In genomic region chr14:44135972-44136371, GRCh38 we compare ENCODE assay signal across 28 cellular contexts.
DNase-seq lines count a peak whose midpoint lies in the region; ATAC-seq and TF ChIP-seq lines count a peak whose summit lies in the region.
"Had no signal": no experiment of that assay in that cellular context is flagged by ENCODE, and none has a peak within 500 bp of the region (broad histone marks: within the 10 kb centered on the region; RNA-seq: fewer than 3 reads in every experiment).

No MANE protein-coding gene starts in this region.

- H3K79me2 ChIP-seq in DOHH2 (ENCODE audit: control insufficient read depth, low read length) (no peaks in the 10 kb centered on the region), OCI-LY1 (ENCODE audit: insufficient read depth, low read length) (no peaks in the 10 kb centered on the region)

- no peaks in the 10 kb centered on the region for H3K9me2 ChIP-seq in DOHH2 (replicated peaks; ENCODE audit: control insufficient read depth, low read length)
- no peaks in the 10 kb centered on the region for H3K9me2 ChIP-seq in OCI-LY1 (ENCODE audit: low read depth, low read length)

- H3K4me3 ChIP-seq in DOHH2 (ENCODE audit: low read length) = 0 out of 2 replicates have a peak overlapping the region, but pooled peaks have one; percentile 12
- peak overlapping the region; percentile 54 for H3K4me3 ChIP-seq in OCI-LY1 (ENCODE audit: low read depth, low read length, poor library complexity, severe bottlenecking)
- H3K4me3 ChIP-seq: K562, left lung, ovary, SK-N-MC, thyroid gland had no signal

- DNase-seq in C1 segment of cervical spinal cord (lab: John Stamatoyannopoulos, UW) (no peak), RKO (ENCODE audit: low spot score) (no peak), NCI-H1694 treated with DMSO at 0.1 percent for 48 hours (lab: John Stamatoyannopoulos, UW) (no peak)
- DNase-seq: activated CD4-positive, alpha-beta T cell treated with anti-CD3 and anti-CD28 coated beads, Interleukin-2, amount 50 U/mL, for 48 hours; activated CD8-positive, alpha-beta memory T cell treated with anti-CD3 and anti-CD28 coated beads, Interleukin-2, amount 50 U/mL, for 48 hours; CD4-positive, alpha-beta T cell; foreskin keratinocyte; GF-D8; left lung; naive thymus-derived CD8-positive, alpha-beta T cell; NCI-H1048; NCI-H187 treated with DMSO at 0.1 percent for 48 hours; NCI-H226; NCI-H774; ovary; stimulated activated CD4-positive, alpha-beta T cell treated with anti-CD3 and anti-CD28 coated beads, Interleukin-4, amount 100 ng/mL, for 24 hours; stimulated activated naive CD8-positive, alpha-beta T cell treated with anti-CD3 and anti-CD28 coated beads, Interleukin-15, Interleukin-2, amounts not matched to agents 100 U/mL and 50 U/mL, for 24 hours; T1000; thyroid gland had no signal

- H4K20me1 ChIP-seq in DOHH2 (ENCODE audit: control insufficient read depth, insufficient read depth, low read depth, low read length) = no peaks in the 10 kb centered on the region
- H4K20me1 ChIP-seq in OCI-LY1 (ENCODE audit: insufficient read depth, low read length) = no peaks in the 10 kb centered on the region

- H3F3A ChIP-seq in DOHH2 (ENCODE audit: control insufficient read depth, insufficient read depth) (no peaks in the 10 kb centered on the region), OCI-LY1 (ENCODE audit: insufficient read depth, low read length) (no peaks in the 10 kb centered on the region)

- peak overlapping the region; percentile 100 for H2AFZ ChIP-seq in OCI-LY1 (ENCODE audit: low read length)

- peak; percentile 74 for ATAC-seq in GM19455 (IDR thresholded peaks at IDR 0.05; ENCODE audit: unreplicated experiment)
- ATAC-seq in HG03432 (IDR thresholded peaks at IDR 0.05; ENCODE audit: unreplicated experiment) = peak; percentile 83
- no peak for ATAC-seq in GM19351 (IDR thresholded peaks at IDR 0.05; ENCODE audit: unreplicated experiment)
- ATAC-seq: foreskin keratinocyte; K562; left lung; naive thymus-derived CD8-positive, alpha-beta T cell; stimulated activated naive CD8-positive, alpha-beta T cell treated with anti-CD3 and anti-CD28 coated beads, Interleukin-15, Interleukin-2, amounts not matched to agents 100 U/mL and 50 U/mL, for 24 hours; WTC11 had no signal

- H3K36me3 ChIP-seq in DOHH2 (ENCODE audit: control insufficient read depth, low read length) (no peaks in the 10 kb centered on the region), OCI-LY1 (ENCODE audit: insufficient read depth, low read length) (no peaks in the 10 kb centered on the region)
- H3K36me3 ChIP-seq: left lung, ovary, thyroid gland had no signal

- no peaks in the 10 kb centered on the region for H3K9me3 ChIP-seq in DOHH2 (ENCODE audit: control insufficient read depth, insufficient read depth, low read length)
- H3K9me3 ChIP-seq in OCI-LY1 (ENCODE audit: low read length) = no peaks in the 10 kb centered on the region
- H3K9me3 ChIP-seq: left lung, ovary, thyroid gland had no signal

- H3K27ac ChIP-seq in DOHH2 (ENCODE audit: low read depth, low read length) = no peak overlapping the region
- H3K27ac ChIP-seq in OCI-LY1 (ENCODE audit: low read depth, low read length, poor library complexity, severe bottlenecking) = no peak overlapping the region
- H3K27ac ChIP-seq: epithelial cell of prostate, foreskin keratinocyte, left lung, ovary, SK-N-MC, thyroid gland had no signal

- no peak for TF ChIP-seq CTCF in DOHH2 (IDR thresholded peaks at IDR 0.05; ENCODE audit: low read depth, low read length, poor library complexity, severe bottlenecking)
- no peak for TF ChIP-seq CTCF in OCI-LY1 (IDR thresholded peaks at IDR 0.05; ENCODE audit: low read length)

- peaks cover 6% of the 10 kb centered on the region; the same call in 1 of the 2 replicates for H3K4me1 ChIP-seq in DOHH2 (ENCODE audit: control insufficient read depth, low read length)
- H3K4me1 ChIP-seq in OCI-LY1 (ENCODE audit: insufficient read depth, low read length, severe bottlenecking) = peaks cover 14% of the 10 kb centered on the region
- H3K4me1 ChIP-seq: foreskin keratinocyte, left lung, thyroid gland had no signal

- H3K27me3 ChIP-seq in DOHH2 (ENCODE audit: control insufficient read depth, low read length) (no peaks in the 10 kb centered on the region), OCI-LY1 (ENCODE audit: insufficient read depth, low read length) (no peaks in the 10 kb centered on the region)
- H3K27me3 ChIP-seq: foreskin keratinocyte, left lung, ovary, thyroid gland had no signal

- H3K4me2 ChIP-seq in DOHH2 (ENCODE audit: low read length) = peak overlapping the region; percentile 32
- H3K4me2 ChIP-seq in OCI-LY1 (ENCODE audit: low read length) = peak overlapping the region; percentile 94

- peak overlapping the region; percentile 25; the same call in 1 of the 2 replicates for H3K9ac ChIP-seq in OCI-LY1 (ENCODE audit: low read length)
